28 cellular contexts compared by ENCODE assay signal in genomic region chr6:141641406-141641805, GRCh38.
DNase-seq lines count a peak whose midpoint lies in the region; ATAC-seq and TF ChIP-seq lines count a peak whose summit lies in the region.
"Had no signal": no experiment of that assay in that cellular context is flagged by ENCODE, and none has a peak within 500 bp of the region (broad histone marks: within the 10 kb centered on the region; RNA-seq: fewer than 3 reads in every experiment).

No MANE protein-coding gene starts in this region.

- H2AFZ ChIP-seq in neural progenitor cell (replicated peaks) = no peak overlapping the region
- H2AFZ ChIP-seq: GM23338 had no signal

- H3K9ac ChIP-seq in neural progenitor cell = no peak overlapping the region

- no peaks in the 10 kb centered on the region for H3K27me3 ChIP-seq in neural progenitor cell
- H3K27me3 ChIP-seq in adrenal gland = no peaks in the 10 kb centered on the region
- H3K27me3 ChIP-seq: heart right ventricle had no signal

- H3K4me1 Mint-ChIP-seq in chondrocyte (ENCODE audit: low read depth) = no peaks in the 10 kb centered on the region
- no peaks in the 10 kb centered on the region for H3K4me1 Mint-ChIP-seq in neural progenitor cell
- H3K4me1 Mint-ChIP-seq in WTC11 = no peaks in the 10 kb centered on the region
- H3K4me1 Mint-ChIP-seq: activated CD4-positive, alpha-beta T cell treated with anti-CD3 and anti-CD28 coated beads, Interleukin-2, amount 10 ng/mL, durations not matched to agents 7 days and 5 days; CD4-positive, alpha-beta memory T cell; GM23338; memory B cell; stimulated activated effector memory CD8-positive, alpha-beta T cell treated with anti-CD3 and anti-CD28 coated beads, Interleukin-12 subunit alpha, Interleukin-12 subunit beta, amount 100 ng/mL, for 72 hours had no signal

- H3K79me2 ChIP-seq in neural progenitor cell (ENCODE audit: low read depth) = no peaks in the 10 kb centered on the region

- no peak overlapping the region for H3K4me2 ChIP-seq in neural progenitor cell
- H3K4me2 ChIP-seq: GM23338, smooth muscle cell had no signal

- H3K9me3 ChIP-seq in neural progenitor cell (ENCODE audit: low read depth) = no peaks in the 10 kb centered on the region
- no peaks in the 10 kb centered on the region for H3K9me3 ChIP-seq in adrenal gland (replicated peaks in 1 of 3)
- H3K9me3 ChIP-seq: heart right ventricle had no signal

- H3K9me3 Mint-ChIP-seq in chondrocyte (ENCODE audit: low read depth) = no peaks in the 10 kb centered on the region
- H3K9me3 Mint-ChIP-seq in neural progenitor cell = no peaks in the 10 kb centered on the region
- peaks cover 6% of the 10 kb centered on the region; the same call in 1 of the 2 replicates for H3K9me3 Mint-ChIP-seq in WTC11
- H3K9me3 Mint-ChIP-seq: activated CD4-positive, alpha-beta T cell treated with anti-CD3 and anti-CD28 coated beads, Interleukin-2, amount 10 ng/mL, durations not matched to agents 7 days and 5 days; activated T-cell treated with anti-CD3 and anti-CD28 coated beads, Interleukin-2, amount 50 U/mL, for 72 hours; CD4-positive, alpha-beta memory T cell; GM23338; memory B cell; stimulated activated effector memory CD8-positive, alpha-beta T cell treated with anti-CD3 and anti-CD28 coated beads, Interleukin-12 subunit alpha, Interleukin-12 subunit beta, amount 100 ng/mL, for 72 hours had no signal

- H3K4me3 ChIP-seq in neural progenitor cell (no peak overlapping the region), adrenal gland (no peak overlapping the region)
- H3K4me3 ChIP-seq: GM23338, heart right ventricle, smooth muscle cell had no signal

- intact Hi-C loops in adrenal gland (cut with DNase I) = no loop called here

- CTCF ChIA-PET in WTC11 (lab: Charles Lee) = no interaction called here

- TF ChIP-seq CTCF in C4-2B (conservative IDR thresholded peaks at IDR 0.05) (peak; percentile 55), LNCAP (IDR thresholded peaks at IDR 0.05) (peak; percentile 57), chondrocyte (IDR thresholded peaks at IDR 0.05) (peak; percentile 71), neural progenitor cell (IDR thresholded peaks at IDR 0.05) (peak; percentile 10), WTC11 (IDR thresholded peaks at IDR 0.05) (no peak), adrenal gland (IDR thresholded peaks at IDR 0.05) (no peak)

- TF ChIP-seq POLR2A in adrenal gland (IDR thresholded peaks at IDR 0.05) = no peak

- H3K27me3 Mint-ChIP-seq in chondrocyte (ENCODE audit: low read depth) (no peaks in the 10 kb centered on the region), neural progenitor cell (ENCODE audit: insufficient read depth, low read depth) (no peaks in the 10 kb centered on the region), WTC11 (ENCODE audit: low read depth) (no peaks in the 10 kb centered on the region)
- H3K27me3 Mint-ChIP-seq: activated CD4-positive, alpha-beta T cell treated with anti-CD3 and anti-CD28 coated beads, Interleukin-2, amount 10 ng/mL, durations not matched to agents 7 days and 5 days; memory B cell had no signal

- no peaks in the 10 kb centered on the region for H4K20me1 ChIP-seq in neural progenitor cell (ENCODE audit: low read depth)

- H3K36me3 Mint-ChIP-seq in chondrocyte (ENCODE audit: low read depth) (no peaks in the 10 kb centered on the region), neural progenitor cell (no peaks in the 10 kb centered on the region), WTC11 (no peaks in the 10 kb centered on the region)
- H3K36me3 Mint-ChIP-seq: CD4-positive, alpha-beta memory T cell; memory B cell; stimulated activated effector memory CD8-positive, alpha-beta T cell treated with anti-CD3 and anti-CD28 coated beads, Interleukin-12 subunit alpha, Interleukin-12 subunit beta, amount 100 ng/mL, for 72 hours had no signal

- H3F3A ChIP-seq in neural progenitor cell (ENCODE audit: low read depth) = no peaks in the 10 kb centered on the region

- WGBS in adrenal gland, 4 donors = 41 to 54% (median 53%) methylated on average over 1 of the region's 1 CpG

- POLR2A ChIA-PET in WTC11 (lab: Charles Lee) = no interaction called here

- H3K27ac ChIP-seq in C4-2B (no peak overlapping the region), neural progenitor cell (no peak overlapping the region), adrenal gland (no peak overlapping the region)
- H3K27ac ChIP-seq: heart right ventricle, WERI-Rb-1 had no signal

- H3K36me3 ChIP-seq in neural progenitor cell (no peaks in the 10 kb centered on the region), adrenal gland (replicated peaks in 1 of 2) (no peaks in the 10 kb centered on the region)
- H3K36me3 ChIP-seq: heart right ventricle, WERI-Rb-1 had no signal

- DNase-seq in chondrocyte (ENCODE audit: low spot score) = no peak
- no peak for DNase-seq in neural progenitor cell (ENCODE audit: low spot score)
- no peak for DNase-seq in WTC11 (ENCODE audit: low spot score)
- no peak for DNase-seq in ureter (ENCODE audit: low spot score)
- DNase-seq in adrenal gland = no peak
- DNase-seq: activated CD4-positive, alpha-beta T cell treated with anti-CD3 and anti-CD28 coated beads, Interleukin-2, amount 10 ng/mL, durations not matched to agents 7 days and 5 days; activated naive CD4-positive, alpha-beta T cell treated with Interleukin-2 at 50 U/mL for 16 hours; activated T-cell treated with anti-CD3 and anti-CD28 coated beads, Interleukin-2, amount 50 U/mL, for 72 hours; CD4-positive, alpha-beta memory T cell; GF-D8; heart right ventricle; KG1; left cardiac atrium; NCI-H146; NCI-H2171 treated with DMSO at 0.1 percent for 48 hours; NCI-H524 treated with DMSO at 0.1 percent for 48 hours; occipital lobe; RPMI8226; stimulated activated CD4-positive, alpha-beta T cell treated with anti-CD3 and anti-CD28 coated beads, Interleukin-2, amount 100 ng/mL, for 24 hours; substantia nigra; T-helper 2 cell; WERI-Rb-1 had no signal

- H3K4me3 Mint-ChIP-seq in chondrocyte (ENCODE audit: unreplicated experiment) (no peak overlapping the region), neural progenitor cell (no peak overlapping the region), WTC11 (no peak overlapping the region)
- H3K4me3 Mint-ChIP-seq: activated CD4-positive, alpha-beta T cell treated with anti-CD3 and anti-CD28 coated beads, Interleukin-2, amount 10 ng/mL, durations not matched to agents 7 days and 5 days; activated T-cell treated with anti-CD3 and anti-CD28 coated beads, Interleukin-2, amount 50 U/mL, for 72 hours; CD4-positive, alpha-beta memory T cell; GM23338; memory B cell; stimulated activated effector memory CD8-positive, alpha-beta T cell treated with anti-CD3 and anti-CD28 coated beads, Interleukin-12 subunit alpha, Interleukin-12 subunit beta, amount 100 ng/mL, for 72 hours had no signal

- ATAC-seq in WTC11 = no peak
- ATAC-seq: activated T-cell treated with anti-CD3 and anti-CD28 coated beads, Interleukin-2, amount 50 U/mL, for 72 hours; GM23338; heart right ventricle; left cardiac atrium; stimulated activated effector memory CD8-positive, alpha-beta T cell treated with anti-CD3 and anti-CD28 coated beads, Interleukin-12 subunit alpha, Interleukin-12 subunit beta, amount 100 ng/mL, for 72 hours had no signal

- no peak overlapping the region for H3K27ac Mint-ChIP-seq in chondrocyte (ENCODE audit: unreplicated experiment)
- H3K27ac Mint-ChIP-seq in neural progenitor cell = no peak overlapping the region
- H3K27ac Mint-ChIP-seq in WTC11 = no peak overlapping the region
- H3K27ac Mint-ChIP-seq: activated CD4-positive, alpha-beta T cell treated with anti-CD3 and anti-CD28 coated beads, Interleukin-2, amount 10 ng/mL, durations not matched to agents 7 days and 5 days; activated T-cell treated with anti-CD3 and anti-CD28 coated beads, Interleukin-2, amount 50 U/mL, for 72 hours; CD4-positive, alpha-beta memory T cell; GM23338; memory B cell; stimulated activated effector memory CD8-positive, alpha-beta T cell treated with anti-CD3 and anti-CD28 coated beads, Interleukin-12 subunit alpha, Interleukin-12 subunit beta, amount 100 ng/mL, for 72 hours had no signal

- H3K4me1 ChIP-seq in neural progenitor cell = no peaks in the 10 kb centered on the region
- no peaks in the 10 kb centered on the region for H3K4me1 ChIP-seq in adrenal gland (replicated peaks in 1 of 2)
- H3K4me1 ChIP-seq: heart right ventricle had no signal

TF ChIP-seq in WTC11, 78 proteins besides CTCF, POLR2A, EP300 and RAD21 (continues in another document):
- TF ChIP-seq NR3C1 (CRISPR knock-in tag; conservative IDR thresholded peaks at IDR 0.05; ENCODE audit: low read depth) = no peak
- TF ChIP-seq, protein P1, sequence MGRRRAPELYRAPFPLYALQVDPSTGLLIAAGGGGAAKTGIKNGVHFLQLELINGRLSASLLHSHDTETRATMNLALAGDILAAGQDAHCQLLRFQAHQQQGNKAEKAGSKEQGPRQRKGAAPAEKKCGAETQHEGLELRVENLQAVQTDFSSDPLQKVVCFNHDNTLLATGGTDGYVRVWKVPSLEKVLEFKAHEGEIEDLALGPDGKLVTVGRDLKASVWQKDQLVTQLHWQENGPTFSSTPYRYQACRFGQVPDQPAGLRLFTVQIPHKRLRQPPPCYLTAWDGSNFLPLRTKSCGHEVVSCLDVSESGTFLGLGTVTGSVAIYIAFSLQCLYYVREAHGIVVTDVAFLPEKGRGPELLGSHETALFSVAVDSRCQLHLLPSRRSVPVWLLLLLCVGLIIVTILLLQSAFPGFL (CRISPR knock-in tag; IDR thresholded peaks at IDR 0.05; ENCODE audit: borderline replicate concordance) = no peak
- TF ChIP-seq ZNF232 (CRISPR knock-in tag; IDR thresholded peaks at IDR 0.05) = no peak
- no peak for TF ChIP-seq FOXP1 (CRISPR knock-in tag; IDR thresholded peaks at IDR 0.05; ENCODE audit: borderline replicate concordance)
- no peak for TF ChIP-seq ETV6 (CRISPR knock-in tag; IDR thresholded peaks at IDR 0.05)
- TF ChIP-seq TEAD4 (CRISPR knock-in tag; IDR thresholded peaks at IDR 0.05) = no peak

Comparison
In these comparisons a context has a peak if more than half of its experiments do, and no peak if none do; other contexts are left out.
1. CTCF ChIP-seq: peak in C4-2B (single experiment), LNCAP (single experiment), chondrocyte (single experiment) and neural progenitor cell (single experiment); none in WTC11 (single experiment) and adrenal gland (0 of 6).